In genomic region chr1:246121533-246121932, GRCh38 we compare ENCODE assay signal across 20 cellular contexts.
"Had no signal": no experiment of that assay in that cellular context is flagged by ENCODE, and none has a peak within 500 bp of the region (broad histone marks: within the 10 kb centered on the region; RNA-seq: fewer than 3 reads in every experiment).

No MANE protein-coding gene starts in this region.

- H3K36me3 ChIP-seq: adrenal gland, breast epithelium, gastroesophageal sphincter, heart left ventricle, left lung, thyroid gland had no signal

- H3K27me3 ChIP-seq: adrenal gland, breast epithelium, gastroesophageal sphincter, heart left ventricle, left lung, thyroid gland had no signal

- H3K4me1 ChIP-seq: adrenal gland, breast epithelium, thyroid gland had no signal

- H3K4me3 ChIP-seq: adrenal gland, breast epithelium, gastroesophageal sphincter, heart left ventricle, left lung, thyroid gland had no signal

- H3K9me3 ChIP-seq: adrenal gland, breast epithelium, gastroesophageal sphincter, heart left ventricle, left lung, thyroid gland had no signal

- DNase-seq: activated CD4-positive, alpha-beta T cell treated with anti-CD3 and anti-CD28 coated beads, Interleukin-2, amount 10 ng/mL, durations not matched to agents 7 days and 5 days; activated CD8-positive, alpha-beta memory T cell treated with anti-CD3 and anti-CD28 coated beads for 24 hours; activated CD8-positive, alpha-beta memory T cell treated with anti-CD3 and anti-CD28 coated beads, Interleukin-2, amount 50 U/mL, for 48 hours; activated effector memory CD4-positive, alpha-beta T cell treated with anti-CD3 and anti-CD28 coated beads, Interleukin-2, amount 50 U/mL, for 16 hours; activated T-cell treated with anti-CD3 and anti-CD28 coated beads, Interleukin-2, amount 50 U/mL, for 48 hours; adrenal gland; heart left ventricle; kidney; mammary epithelial cell; midbrain; nephron progenitor cell; occipital lobe; posterior cingulate gyrus; retina; stimulated activated naive CD4-positive, alpha-beta T cell treated with Interleukin-2 at 50 U/mL for 16 hours; thyroid gland had no signal

- H3K4me3 Mint-ChIP-seq: activated CD4-positive, alpha-beta T cell treated with anti-CD3 and anti-CD28 coated beads, Interleukin-2, amount 10 ng/mL, durations not matched to agents 7 days and 5 days; activated naive CD4-positive, alpha-beta T cell treated with anti-CD3 and anti-CD28 coated beads, Interleukin-2, amount 50 U/mL, for 24 hours; nephron progenitor cell had no signal

- ATAC-seq: gastroesophageal sphincter, heart left ventricle, left lung had no signal

- H3K27ac ChIP-seq: adrenal gland, breast epithelium, gastroesophageal sphincter, heart left ventricle, left lung, thyroid gland had no signal

- H3K9me3 Mint-ChIP-seq: activated CD4-positive, alpha-beta T cell treated with anti-CD3 and anti-CD28 coated beads, Interleukin-2, amount 10 ng/mL, durations not matched to agents 7 days and 5 days; activated naive CD4-positive, alpha-beta T cell treated with anti-CD3 and anti-CD28 coated beads, Interleukin-2, amount 50 U/mL, for 24 hours; nephron progenitor cell had no signal

- H3K27ac Mint-ChIP-seq: activated CD4-positive, alpha-beta T cell treated with anti-CD3 and anti-CD28 coated beads, Interleukin-2, amount 10 ng/mL, durations not matched to agents 7 days and 5 days; activated naive CD4-positive, alpha-beta T cell treated with anti-CD3 and anti-CD28 coated beads, Interleukin-2, amount 50 U/mL, for 24 hours; nephron progenitor cell had no signal
